8 cellular contexts compared by ENCODE assay signal in genomic region chr17:30730837-30731209, GRCh38.
DNase-seq lines count a peak whose midpoint lies in the region; ATAC-seq and TF ChIP-seq lines count a peak whose summit lies in the region.
"Not testable (repeated sequence)": the region's sequence is repeated elsewhere in the genome, so short reads cannot be mapped to it uniquely, and the experiment has no call there.

No MANE protein-coding gene starts in this region.

- peaks cover 15% of the 10 kb centered on the region; the same call in 1 of the 2 replicates for H3K79me2 ChIP-seq in H9 (ENCODE audit: insufficient read depth, low read length)

- in situ Hi-C loops in Panc1 (cut with HindIII; ENCODE audit: low pct_unique_long_range_greater_than_20kb, low sequenced_read_pairs); gastrocnemius medialis (cut with MboI; ENCODE audit: low sequenced_read_pairs in 4 of 4): not testable (repeated sequence)

- not testable (repeated sequence) for TF ChIP-seq CTCF in A673 (conservative IDR thresholded peaks at IDR 0.05; ENCODE audit: low read depth, low read length); H9 (conservative IDR thresholded peaks at IDR 0.05); Panc1 (IDR thresholded peaks at IDR 0.05); heart right ventricle (IDR thresholded peaks at IDR 0.05); gastrocnemius medialis (IDR thresholded peaks at IDR 0.05 in 4 of 5, conservative IDR thresholded peaks at IDR 0.05 in 1 of 5)

- H3K4me1 Mint-ChIP-seq in H9: peaks cover 19 to 34% of the 10 kb centered on the region in 2 experiments
- H3K4me1 Mint-ChIP-seq in activated T-cell treated with anti-CD3 and anti-CD28 coated beads, Interleukin-2, amount 50 U/mL, for 4 hours (ENCODE audit: low read depth): peaks cover 34% of the 10 kb centered on the region
- H3K4me1 Mint-ChIP-seq in central memory CD8-positive, alpha-beta T cell: peaks cover 10% of the 10 kb centered on the region

- H3K27ac ChIP-seq in A673 (ENCODE audit: low read depth, low read length, poor library complexity, severe bottlenecking): peak overlapping the region; percentile 61
- peak overlapping the region; percentile 50 for H3K27ac ChIP-seq in H9 (ENCODE audit: insufficient read length, low read depth, low read length)
- peak overlapping the region; percentile 91 for H3K27ac ChIP-seq in Panc1 (ENCODE audit: low read length)
- peak overlapping the region in 7 of 10 donors; percentile 26 to 94 (median 92) for H3K27ac ChIP-seq in heart right ventricle
- not testable (repeated sequence) for H3K27ac ChIP-seq in mucosa of rectum (ENCODE audit: low read depth in 2 of 2, low read length in 2 of 2)
- peak overlapping the region; percentile 91 to 97 (median 96) for H3K27ac ChIP-seq in gastrocnemius medialis

- H2BK5ac ChIP-seq in H9 (ENCODE audit: insufficient read length, low read length): not testable (repeated sequence)

- H4K5ac ChIP-seq in H9 (ENCODE audit: insufficient read length, low read depth, low read length): not testable (repeated sequence)

- H4K8ac ChIP-seq in H9 (replicated peaks; ENCODE audit: insufficient read length, low read depth, low read length): not testable (repeated sequence)

- not testable (repeated sequence) for H4K20me1 ChIP-seq in H9 (ENCODE audit: control insufficient read depth, insufficient read depth, insufficient read length)

- TF ChIP-seq POLR2A in gastrocnemius medialis (IDR thresholded peaks at IDR 0.05): not testable (repeated sequence)

- POLR2A ChIA-PET in A673 (lab: Charles Lee; ENCODE audit: low non-redundant PET); Panc1 (lab: Charles Lee): not testable (repeated sequence)

- H3T11ph ChIP-seq in H9 (ENCODE audit: low read length): not testable (repeated sequence)

- H3K14ac ChIP-seq in H9 (ENCODE audit: insufficient read depth, low read length): not testable (repeated sequence)

- not testable (repeated sequence) for H3K9me3 ChIP-seq in A673 (ENCODE audit: low read depth, low read length, poor library complexity, severe bottlenecking); H9 (ENCODE audit: control insufficient read depth, low read depth, low read length); Panc1 (ENCODE audit: control insufficient read depth, insufficient read depth, low read depth, low read length); heart right ventricle; mucosa of rectum (ENCODE audit: control insufficient read depth in 2 of 2, low read length in 2 of 2); gastrocnemius medialis

- peak overlapping the region; percentile 51 for H3K4me2 ChIP-seq in H9 (ENCODE audit: insufficient read depth, insufficient read length, low read length)

- not testable (repeated sequence) for H2BK120ac ChIP-seq in H9 (ENCODE audit: low read depth, low read length, poor library complexity, severe bottlenecking)

- not testable (repeated sequence) for H3K18ac ChIP-seq in H9 (ENCODE audit: insufficient read length, low read depth, low read length)

- H2BK12ac ChIP-seq in H9 (ENCODE audit: insufficient read length, low read depth, low read length): not testable (repeated sequence)

- not testable (repeated sequence) for H3K79me1 ChIP-seq in H9 (ENCODE audit: insufficient read depth, low read depth, low read length, poor library complexity, severe bottlenecking)

- not testable (repeated sequence) for DNase-seq in A673 (ENCODE audit: low spot score); H9; Panc1 (ENCODE audit: low read depth, low spot score); activated T-cell treated with anti-CD3 and anti-CD28 coated beads, Interleukin-2, amount 50 U/mL, for 4 hours; central memory CD8-positive, alpha-beta T cell (ENCODE audit: low spot score in 2 of 2); heart right ventricle; gastrocnemius medialis

- H3K4me3 Mint-ChIP-seq in H9: peak overlapping the region; percentile 97 to 98
- H3K4me3 Mint-ChIP-seq in activated T-cell treated with anti-CD3 and anti-CD28 coated beads, Interleukin-2, amount 50 U/mL, for 4 hours: peak overlapping the region; percentile 97
- H3K4me3 Mint-ChIP-seq in central memory CD8-positive, alpha-beta T cell: peak overlapping the region; percentile 97

- WGBS in H9 (ENCODE audit: extremely low coverage, insufficient read length, low lambda C conversion rate): no CpG with 5 or more reads among the region's 17 CpGs
- 36 to 44% methylated on average over 17 of the region's 17 CpGs for WGBS in heart right ventricle, 2 donors

- not testable (repeated sequence) for H2BK15ac ChIP-seq in H9 (ENCODE audit: low read depth, low read length)

- not testable (repeated sequence) for H2AK5ac ChIP-seq in H9 (ENCODE audit: insufficient read length, low read length)

- intact Hi-C loops in A673 (cut with micrococcal nuclease; ENCODE audit: unreplicated experiment); Panc1 (cut with micrococcal nuclease; ENCODE audit: unreplicated experiment); heart right ventricle (cut with DNase I): not testable (repeated sequence)
- intact Hi-C loops in gastrocnemius medialis (cut with DNase I; ENCODE audit: low total_unique reads): loop anchor here (5.0 kb wide), 1 partner anchor 91 kb away; the partner anchor contains the start of gene CRLF3

- H3K4ac ChIP-seq in H9 (ENCODE audit: low read depth, low read length): not testable (repeated sequence)

- H3K4me1 ChIP-seq in A673 (ENCODE audit: insufficient read depth, low read length, poor library complexity, severe bottlenecking); H9 (ENCODE audit: insufficient read depth, low read length); Panc1 (ENCODE audit: control insufficient read depth, insufficient read depth, low read length); mucosa of rectum (ENCODE audit: control insufficient read depth in 2 of 2, insufficient read depth in 2 of 2, low read length in 2 of 2): not testable (repeated sequence)
- H3K4me1 ChIP-seq in heart right ventricle: peaks cover 0 to 29% (median 20%) of the 10 kb centered on the region in 9 donors
- peaks cover 12 to 18% of the 10 kb centered on the region in 2 donors for H3K4me1 ChIP-seq in gastrocnemius medialis

- TSS peak; percentile 99 for BruUV-seq in A673 (replicated peaks; lab: Mats Ljungman, UMichigan)
- TSS peak; percentile 97 for BruUV-seq in Panc1 (replicated peaks; lab: Mats Ljungman, UMichigan)

- H2AFZ ChIP-seq in H9 (ENCODE audit: low read length): not testable (repeated sequence)

- H3K27me3 ChIP-seq in A673 (replicated peaks; ENCODE audit: insufficient read depth, low read depth, low read length, poor library complexity); H9 (ENCODE audit: insufficient read depth, low read length); Panc1 (ENCODE audit: control insufficient read depth, insufficient read depth, low read length); heart right ventricle; mucosa of rectum (ENCODE audit: control insufficient read depth in 2 of 2, insufficient read depth in 2 of 2, low read length in 2 of 2); gastrocnemius medialis: not testable (repeated sequence)

- H3K36me3 Mint-ChIP-seq in H9 (ENCODE audit: insufficient read depth in 1 of 3, low read depth in 3 of 3): peaks cover 7 to 26% (median 21%) of the 10 kb centered on the region in 3 experiments
- H3K36me3 Mint-ChIP-seq in activated T-cell treated with anti-CD3 and anti-CD28 coated beads, Interleukin-2, amount 50 U/mL, for 4 hours (ENCODE audit: insufficient read depth): peaks cover 11% of the 10 kb centered on the region
- peaks cover 14% of the 10 kb centered on the region for H3K36me3 Mint-ChIP-seq in central memory CD8-positive, alpha-beta T cell (ENCODE audit: insufficient read depth)

- H3K36me3 ChIP-seq in A673 (ENCODE audit: insufficient read depth, low read length, poor library complexity, severe bottlenecking); Panc1 (ENCODE audit: control insufficient read depth, insufficient read depth, low read length); mucosa of rectum (ENCODE audit: control insufficient read depth in 2 of 2, insufficient read depth in 2 of 2, low read length in 2 of 2); gastrocnemius medialis: not testable (repeated sequence)
- H3K36me3 ChIP-seq in heart right ventricle: peaks cover 0 to 14% (median 0%) of the 10 kb centered on the region in 9 donors

- H3K4me3 ChIP-seq in A673 (ENCODE audit: low read depth, low read length, poor library complexity, severe bottlenecking): peak overlapping the region; percentile 62
- H3K4me3 ChIP-seq in Panc1 (ENCODE audit: low read depth in 2 of 2, low read length in 2 of 2): peak overlapping the region; percentile 59 to 66
- H3K4me3 ChIP-seq in heart right ventricle: peak overlapping the region; percentile 18 to 93 (median 86)
- H3K4me3 ChIP-seq in mucosa of rectum (ENCODE audit: low read length in 2 of 2): peak overlapping the region; percentile 64 to 76
- peak overlapping the region; percentile 57 to 99 (median 92) for H3K4me3 ChIP-seq in gastrocnemius medialis

- peak overlapping the region; percentile 49 to 91 (median 89); a peak in 5 of 7 replicates for H3K27ac Mint-ChIP-seq in H9
- H3K27ac Mint-ChIP-seq in central memory CD8-positive, alpha-beta T cell (ENCODE audit: low read depth): peak overlapping the region; percentile 89

- H3K27me3 Mint-ChIP-seq in H9 (ENCODE audit: low read depth); activated T-cell treated with anti-CD3 and anti-CD28 coated beads, Interleukin-2, amount 50 U/mL, for 4 hours (ENCODE audit: low read depth); central memory CD8-positive, alpha-beta T cell: not testable (repeated sequence)

- not testable (repeated sequence) for H3K23ac ChIP-seq in H9 (ENCODE audit: insufficient read length, low read depth, low read length)

- not testable (repeated sequence) for H4K91ac ChIP-seq in H9 (ENCODE audit: insufficient read length, low read depth, low read length)

- H3K9me3 Mint-ChIP-seq in H9; activated T-cell treated with anti-CD3 and anti-CD28 coated beads, Interleukin-2, amount 50 U/mL, for 4 hours; central memory CD8-positive, alpha-beta T cell: not testable (repeated sequence)

- not testable (repeated sequence) for ATAC-seq in Panc1; activated T-cell treated with anti-CD3 and anti-CD28 coated beads, Interleukin-2, amount 50 U/mL, for 4 hours; central memory CD8-positive, alpha-beta T cell (replicated peaks; ENCODE audit: extremely low read depth, poor library complexity, severe bottlenecking); gastrocnemius medialis
- peak in 2 of 8 donors; percentile 1 for ATAC-seq in heart right ventricle

- CTCF ChIA-PET in A673 (lab: Charles Lee); Panc1 (lab: Charles Lee): not testable (repeated sequence)

- not testable (repeated sequence) for H2BK20ac ChIP-seq in H9 (ENCODE audit: low read depth, low read length, poor library complexity, severe bottlenecking)

- H3K56ac ChIP-seq in H9 (ENCODE audit: insufficient read length, low read depth, low read length): not testable (repeated sequence)

- H3K9ac ChIP-seq in H9 (ENCODE audit: extremely low read depth, insufficient read length, low read length): not testable (repeated sequence)
- peak overlapping the region in 1 of 2 donors; percentile 71 for H3K9ac ChIP-seq in mucosa of rectum (ENCODE audit: low read depth in 1 of 2, low read length in 2 of 2)

- not testable (repeated sequence) for H3K23me2 ChIP-seq in H9 (ENCODE audit: insufficient read length, low read depth, low read length, poor library complexity, severe bottlenecking)
